15 cellular contexts compared by ENCODE assay signal in the genomic region with DNA sequence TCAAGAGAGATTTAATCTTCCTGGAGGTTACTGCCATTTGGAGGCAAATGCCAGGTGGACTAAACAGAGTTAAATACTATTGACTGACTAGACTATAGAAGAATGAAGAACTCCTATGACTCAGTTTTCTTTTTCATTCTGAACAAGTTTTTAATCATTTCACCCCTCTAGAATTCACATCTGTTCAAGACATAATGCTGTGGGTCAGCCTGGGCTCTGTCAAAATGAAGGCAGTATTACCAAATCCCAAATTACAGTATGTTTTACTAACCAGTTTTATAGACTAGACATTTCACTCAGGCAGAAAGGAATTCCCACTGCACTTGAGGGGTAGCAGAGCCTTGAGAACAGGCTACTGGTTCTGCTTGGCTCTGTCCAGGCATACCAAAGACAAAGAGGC.
"Had no signal": no experiment of that assay in that cellular context is flagged by ENCODE, and none has a peak within 500 bp of the region (broad histone marks: within the 10 kb centered on the region; RNA-seq: fewer than 3 reads in every experiment).

No MANE protein-coding gene starts in this region.

- H3K9me3 ChIP-seq: neutrophil had no signal

- H3K27me3 ChIP-seq: neutrophil had no signal

- ATAC-seq: activated CD4-positive, CD25-positive, alpha-beta regulatory T cell treated with anti-CD3 and anti-CD28 coated beads, Interleukin-2, amount 50 U/mL, for 24 hours; activated CD8-positive, alpha-beta memory T cell treated with anti-CD3 and anti-CD28 coated beads, Interleukin-2, amount 10 ng/mL, durations not matched to agents 7 days and 5 days; activated T-cell treated with anti-CD3 and anti-CD28 coated beads, Interleukin-2, amount 50 U/mL, for 4 hours; naive thymus-derived CD8-positive, alpha-beta T cell; right cardiac atrium; stimulated activated naive B cell treated with anti-CD40 and anti-IgM and Interleukin-4, amounts not matched to agents 10 μg/mL and 1 μg/mL and 100 μg/mL, for 72 hours had no signal

- H3K36me3 ChIP-seq: neutrophil had no signal

- DNase-seq: activated CD4-positive, alpha-beta T cell treated with anti-CD3 and anti-CD28 coated beads, Interleukin-2, amount 50 U/mL, for 48 hours; activated CD8-positive, alpha-beta memory T cell treated with anti-CD3 and anti-CD28 coated beads, Interleukin-2, amount 10 ng/mL, durations not matched to agents 7 days and 5 days; activated effector memory CD4-positive, alpha-beta T cell treated with anti-CD3 and anti-CD28 coated beads, Interleukin-2, amount 50 U/mL, for 16 hours; activated T-cell treated with anti-CD3 and anti-CD28 coated beads, Interleukin-2, amount 50 U/mL, for 4 hours; aorta; central memory CD4-positive, alpha-beta T cell; effector memory CD4-positive, alpha-beta T cell; naive thymus-derived CD8-positive, alpha-beta T cell; right cardiac atrium; stimulated activated CD4-positive, alpha-beta T cell treated with anti-CD3 and anti-CD28 coated beads, Interleukin-2, amount 100 ng/mL, for 24 hours; stimulated activated naive B cell treated with anti-CD40 and anti-IgM and Interleukin-4, amounts not matched to agents 10 μg/mL and 1 μg/mL and 100 μg/mL, for 72 hours had no signal

- H3K27ac ChIP-seq: coronary artery, neutrophil had no signal

- H3K4me3 ChIP-seq: coronary artery, lung had no signal
